In the genomic region with DNA sequence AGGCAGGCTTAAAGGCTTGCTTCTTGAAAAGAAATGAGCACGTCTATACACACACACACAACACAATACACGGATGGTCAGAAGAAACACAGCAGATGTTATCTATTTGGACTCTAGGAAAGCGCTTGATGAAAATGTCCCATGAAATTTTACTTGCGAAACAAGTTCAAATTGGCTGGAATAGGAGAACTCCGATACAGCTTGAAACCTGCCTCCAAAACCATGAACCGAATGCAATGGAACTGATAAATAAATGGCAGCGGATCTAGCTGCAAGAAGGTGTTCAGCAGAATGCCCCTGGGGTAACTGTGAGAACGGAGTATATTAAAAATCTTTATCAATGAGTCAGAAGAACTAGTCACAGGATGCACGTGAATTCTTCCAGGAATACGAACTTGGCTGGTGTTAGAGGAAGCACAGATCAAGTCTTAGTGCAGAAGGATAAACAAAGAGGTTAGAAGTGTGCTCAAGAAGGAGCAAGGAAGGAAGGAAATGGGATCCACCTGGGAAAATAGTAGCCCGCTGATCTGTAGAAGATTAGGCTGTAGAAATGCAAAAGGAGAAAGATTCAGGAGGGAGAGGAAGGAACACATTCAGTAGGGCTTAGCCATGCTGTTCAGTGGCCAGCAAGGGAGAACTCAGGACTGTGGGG, we compare ENCODE assay signal across 12 cellular contexts.
DNase-seq lines count a peak whose midpoint lies in the region; ATAC-seq lines count a peak whose summit lies in the region.
"Had no signal": no experiment of that assay in that cellular context is flagged by ENCODE, and none has a peak within 500 bp of the region (broad histone marks: within the 10 kb centered on the region; RNA-seq: fewer than 3 reads in every experiment).

No MANE protein-coding gene starts in this region.

- ATAC-seq in HG03432 (IDR thresholded peaks at IDR 0.05; ENCODE audit: unreplicated experiment) (no peak), GM19023 (IDR thresholded peaks at IDR 0.05; ENCODE audit: unreplicated experiment) (no peak)

- in situ Hi-C loops in KBM-7 (cut with MboI; ENCODE audit: low pct_unique_long_range_greater_than_20kb, low sequenced_read_pairs) = no loop called here

- peak; percentile 62 for DNase-seq in GM03348 (ENCODE audit: low spot score)
- peak; percentile 25 for DNase-seq in T1000 (lab: John Stamatoyannopoulos, UW)
- DNase-seq in fibroblast of the conjunctiva (ENCODE audit: low read depth) = peak; percentile 83
- DNase-seq in renal cortical epithelial cell (ENCODE audit: low read depth) = peak; percentile 95
- DNase-seq in occipital lobe (lab: John Stamatoyannopoulos, UW) = no peak
- DNase-seq in KBM-7 = no peak
- DNase-seq: activated CD4-positive, alpha-beta T cell treated with anti-CD3 and anti-CD28 coated beads for 4 hours; cerebellar nuclear complex; DND-41; NCI-H526 treated with DMSO at 0.1 percent for 48 hours had no signal

Comparison
In these comparisons a context has a peak if more than half of its experiments do, and no peak if none do; other contexts are left out.
1. DNase-seq: peak in GM03348 (single experiment), T1000 (single experiment), fibroblast of the conjunctiva (single experiment) and renal cortical epithelial cell (single experiment); none in occipital lobe (single experiment) and KBM-7 (single experiment).